1 cellular context compared by ENCODE assay signal in the genomic region with DNA sequence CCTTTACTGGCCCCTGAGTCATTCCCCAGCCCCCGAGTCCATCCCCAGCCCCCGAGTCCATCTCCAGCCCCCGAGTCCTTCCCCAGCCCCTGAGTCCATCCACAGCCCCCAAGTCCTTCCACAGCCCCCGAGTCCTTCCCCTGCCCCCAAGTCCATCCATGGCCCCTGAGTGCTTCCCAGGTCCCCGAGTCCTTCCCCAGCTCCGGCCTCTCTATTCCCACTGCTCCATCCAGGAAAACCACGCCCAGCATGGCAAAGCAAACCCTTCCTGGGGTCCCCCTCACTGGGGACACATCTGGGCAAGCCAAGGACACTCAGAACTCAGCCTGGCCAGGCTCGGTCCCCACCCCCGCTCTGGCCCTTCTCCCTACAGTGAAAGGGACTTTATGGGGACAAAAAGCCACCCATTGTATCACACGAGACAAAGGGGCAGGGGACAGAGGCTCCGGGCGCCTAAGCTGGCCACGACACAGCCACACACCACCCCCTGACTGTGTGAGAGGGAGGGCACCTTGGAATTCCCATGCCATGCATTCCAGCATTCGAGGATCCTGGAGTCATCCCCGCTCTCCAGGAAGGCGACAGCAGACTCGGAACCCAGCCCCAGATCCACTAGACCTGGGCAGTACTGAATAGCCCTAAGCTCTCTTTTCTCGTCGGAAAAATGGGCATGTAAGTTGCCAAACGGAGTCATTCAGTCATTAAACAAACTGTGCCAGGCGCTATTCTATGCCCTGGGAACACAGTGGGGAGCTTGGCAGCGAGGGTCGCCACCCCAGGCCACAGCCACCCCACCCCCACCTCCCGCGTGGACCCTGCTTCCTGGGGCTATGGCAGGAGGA.
TF ChIP-seq lines count a peak whose summit lies in the region.

No MANE protein-coding gene starts in this region.

TF ChIP-seq in IMR-90, 13 proteins besides CTCF, POLR2A, EP300 and RAD21:
- TF ChIP-seq, protein P1, sequence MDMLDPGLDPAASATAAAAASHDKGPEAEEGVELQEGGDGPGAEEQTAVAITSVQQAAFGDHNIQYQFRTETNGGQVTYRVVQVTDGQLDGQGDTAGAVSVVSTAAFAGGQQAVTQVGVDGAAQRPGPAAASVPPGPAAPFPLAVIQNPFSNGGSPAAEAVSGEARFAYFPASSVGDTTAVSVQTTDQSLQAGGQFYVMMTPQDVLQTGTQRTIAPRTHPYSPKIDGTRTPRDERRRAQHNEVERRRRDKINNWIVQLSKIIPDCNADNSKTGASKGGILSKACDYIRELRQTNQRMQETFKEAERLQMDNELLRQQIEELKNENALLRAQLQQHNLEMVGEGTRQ (IDR thresholded peaks at IDR 0.05; ENCODE audit: low read depth, low read length), result no peak
- TF ChIP-seq CEBPB (IDR thresholded peaks at IDR 0.05; ENCODE audit: low read depth, low read length) (no peak), MAZ (IDR thresholded peaks at IDR 0.05; ENCODE audit: borderline replicate concordance, low read depth, low read length) (no peak), BHLHE40 (IDR thresholded peaks at IDR 0.05; ENCODE audit: low read depth, low read length) (no peak), RCOR1 (IDR thresholded peaks at IDR 0.05; ENCODE audit: insufficient replicate concordance, low read length) (no peak), MXI1 (IDR thresholded peaks at IDR 0.05; ENCODE audit: borderline replicate concordance, low read depth, low read length) (no peak), NFE2L2 (IDR thresholded peaks at IDR 0.05; ENCODE audit: low read depth, low read length) (no peak), CHD1 (IDR thresholded peaks at IDR 0.05; ENCODE audit: low read depth, low read length) (no peak), FOS (IDR thresholded peaks at IDR 0.05; ENCODE audit: low read depth, low read length) (no peak), MAFK (IDR thresholded peaks at IDR 0.05; ENCODE audit: low read depth, low read length) (no peak), SMC3 (IDR thresholded peaks at IDR 0.05; ENCODE audit: low read depth, low read length) (no peak), RFX5 (IDR thresholded peaks at IDR 0.05; ENCODE audit: low read depth, low read length) (no peak)
- TF ChIP-seq, protein P2, sequence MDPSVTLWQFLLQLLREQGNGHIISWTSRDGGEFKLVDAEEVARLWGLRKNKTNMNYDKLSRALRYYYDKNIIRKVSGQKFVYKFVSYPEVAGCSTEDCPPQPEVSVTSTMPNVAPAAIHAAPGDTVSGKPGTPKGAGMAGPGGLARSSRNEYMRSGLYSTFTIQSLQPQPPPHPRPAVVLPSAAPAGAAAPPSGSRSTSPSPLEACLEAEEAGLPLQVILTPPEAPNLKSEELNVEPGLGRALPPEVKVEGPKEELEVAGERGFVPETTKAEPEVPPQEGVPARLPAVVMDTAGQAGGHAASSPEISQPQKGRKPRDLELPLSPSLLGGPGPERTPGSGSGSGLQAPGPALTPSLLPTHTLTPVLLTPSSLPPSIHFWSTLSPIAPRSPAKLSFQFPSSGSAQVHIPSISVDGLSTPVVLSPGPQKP (IDR thresholded peaks at IDR 0.05; ENCODE audit: borderline replicate concordance, low read depth, low read length), result no peak
TF ChIP-seq in IMR-90: peak in this region for 0.
